Comparison of ENCODE assay signal across 8 cellular contexts in the genomic region with DNA sequence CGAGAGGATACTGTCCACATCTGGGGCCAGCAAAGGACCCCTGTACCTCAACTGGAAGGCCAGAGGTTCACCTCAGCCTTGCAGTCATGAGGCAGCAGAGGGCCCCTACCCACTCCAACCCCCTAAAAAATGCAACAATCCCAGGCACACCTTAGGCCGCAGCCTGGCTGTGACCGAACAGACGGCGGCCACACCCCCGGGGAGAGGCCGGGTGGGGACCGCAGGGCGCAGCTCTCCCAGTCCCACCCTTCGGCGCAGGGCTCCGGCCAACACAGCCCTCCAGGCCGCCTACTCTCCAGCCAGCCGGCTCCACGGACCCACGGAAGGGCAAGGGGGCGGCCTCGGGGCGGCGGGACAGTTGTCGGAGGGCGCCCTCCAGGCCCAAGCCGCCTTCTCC. TPM values are rescaled to one million over a fixed set of nuclear protein-coding genes. Genes with fewer than 3 reads are reported as not detected.
A peak's percentile ranks its signal among the peaks of the same experiment; 100 is the strongest.
DNase-seq lines count a peak whose midpoint lies in the region; ATAC-seq and TF ChIP-seq lines count a peak whose summit lies in the region.

No MANE protein-coding gene starts in this region.

- H3K9me3 Mint-ChIP-seq in activated CD4-positive, alpha-beta T cell treated with anti-CD3 and anti-CD28 coated beads for 36 hours (ENCODE audit: low read depth), result no peaks in the 10 kb centered on the region

- POLR2A ChIA-PET in activated CD4-positive, alpha-beta T cell treated with anti-CD3 and anti-CD28 coated beads for 36 hours (lab: Charles Lee), result interaction anchor here (0.6 kb wide), 2 partner anchors 38 to 173 kb away, joined by 3 read pairs; no protein-coding TSS in a partner anchor

- WGBS in body of pancreas, 2 donors, result 85 to 93% methylated on average over 3 to 15 of the region's 23 CpGs

- ATAC-seq in activated CD4-positive, alpha-beta T cell treated with anti-CD3 and anti-CD28 coated beads for 36 hours, result no peak
- ATAC-seq in body of pancreas (peak; percentile 18), left colon (peak; percentile 91), HG03280 (IDR thresholded peaks at IDR 0.05; ENCODE audit: unreplicated experiment) (no peak)

- peaks cover 26% of the 10 kb centered on the region for H3K4me1 Mint-ChIP-seq in activated CD4-positive, alpha-beta T cell treated with anti-CD3 and anti-CD28 coated beads for 36 hours

- intact Hi-C loops in activated CD4-positive, alpha-beta T cell treated with anti-CD3 and anti-CD28 coated beads for 36 hours (cut with DNase I, micrococcal nuclease), result loop anchor here in 1 of 2 experiments (1.0 kb wide), 3 partner anchors 35 to 174 kb away; partner anchors contain the start of genes CIB2, IREB2 and SKIC8
- intact Hi-C loops in body of pancreas (cut with DNase I) (no loop called here), left colon (cut with DNase I, micrococcal nuclease) (no loop called here)

- no peaks in the 10 kb centered on the region for H3K9me3 ChIP-seq in body of pancreas

- CTCF ChIA-PET in activated CD4-positive, alpha-beta T cell treated with anti-CD3 and anti-CD28 coated beads for 36 hours (lab: Charles Lee), result interaction anchor here (0.9 to 1.5 kb wide), 4 partner anchors 16 to 174 kb away, joined by 3 to 5 read pairs (median 4); partner anchors contain the start of gene IREB2

- TF ChIP-seq CTCF in body of pancreas (IDR thresholded peaks at IDR 0.05), result no peak

- peak overlapping the region; percentile 51 for H3K27ac Mint-ChIP-seq in activated CD4-positive, alpha-beta T cell treated with anti-CD3 and anti-CD28 coated beads for 36 hours

- peaks cover 10% of the 10 kb centered on the region for H3K36me3 Mint-ChIP-seq in activated CD4-positive, alpha-beta T cell treated with anti-CD3 and anti-CD28 coated beads for 36 hours (ENCODE audit: low read depth)

- peak overlapping the region; percentile 52 for H3K4me3 Mint-ChIP-seq in activated CD4-positive, alpha-beta T cell treated with anti-CD3 and anti-CD28 coated beads for 36 hours

- no peaks in the 10 kb centered on the region for H3K36me3 ChIP-seq in body of pancreas (replicated peaks in 1 of 2; ENCODE audit: insufficient read depth in 1 of 2, low read depth in 2 of 2)

- TF ChIP-seq POLR2A in body of pancreas (IDR thresholded peaks at IDR 0.05), result no peak

- peak overlapping the region in 1 of 2 donors; percentile 9 for H3K4me3 ChIP-seq in body of pancreas

- H3K27me3 Mint-ChIP-seq in activated CD4-positive, alpha-beta T cell treated with anti-CD3 and anti-CD28 coated beads for 36 hours, result no peaks in the 10 kb centered on the region

- no peaks in the 10 kb centered on the region for H3K27me3 ChIP-seq in body of pancreas

- no peak overlapping the region for H3K27ac ChIP-seq in body of pancreas
- peak overlapping the region; percentile 86 for H3K27ac ChIP-seq in temporal lobe (ENCODE audit: low read depth, low read length)

- H3K4me1 ChIP-seq in body of pancreas, result peaks cover 25% of the 10 kb centered on the region

- no peak for DNase-seq in activated CD4-positive, alpha-beta T cell treated with anti-CD3 and anti-CD28 coated beads for 36 hours
- no peak for DNase-seq in activated CD4-positive, alpha-beta T cell treated with anti-CD3 and anti-CD28 coated beads, Interleukin-2, amount 50 U/mL, for 4 hours
- DNase-seq in body of pancreas, result no peak
- peak; percentile 74 to 81 for DNase-seq in left colon
- no peak for DNase-seq in kidney glomerular epithelial cell (lab: John Stamatoyannopoulos, UW)
- DNase-seq in germinal center (ENCODE audit: low spot score), result no peak

RNA-seq across cellular contexts. Expression of gene DNAJA4, which starts 0.5 kb away (rescaled TPM):
- 10 to 100 TPM; 38.6 to 41.5 TPM for total RNA-seq in activated CD4-positive, alpha-beta T cell treated with anti-CD3 and anti-CD28 coated beads for 36 hours
- 1 to 10 TPM; 5.9 to 8.0 TPM for total RNA-seq in body of pancreas
- total RNA-seq in left colon, result 10 to 100 TPM; 36.7 to 39.6 TPM
- total RNA-seq in temporal lobe, result 23.1 TPM

RNA-seq across cellular contexts. Expression of gene ACSBG1, which starts 29.5 kb away (rescaled TPM):
- under 1 TPM in 1 of 2 experiments, not detected in 1; 0.02 TPM for total RNA-seq in activated CD4-positive, alpha-beta T cell treated with anti-CD3 and anti-CD28 coated beads for 36 hours
- total RNA-seq in body of pancreas (not detected), left colon (under 1 TPM; 0.45 to 0.58 TPM), temporal lobe (3.0 TPM)

RNA-seq across cellular contexts. Expression of gene SKIC8, which starts 35.5 kb away (rescaled TPM):
- 10 to 100 TPM; 39.2 to 52.6 TPM for total RNA-seq in activated CD4-positive, alpha-beta T cell treated with anti-CD3 and anti-CD28 coated beads for 36 hours
- total RNA-seq in body of pancreas, result 10 to 100 TPM; 30.3 to 31.4 TPM
- total RNA-seq in left colon, result 10 to 100 TPM; 33.2 to 35.1 TPM
- total RNA-seq in temporal lobe, result 39.8 TPM

Comparison
In these comparisons a context has a peak if more than half of its experiments do, and no peak if none do; other contexts are left out.
1. ATAC-seq: peak in body of pancreas (single experiment) and left colon (single experiment); none in activated CD4-positive, alpha-beta T cell treated with anti-CD3 and anti-CD28 coated beads for 36 hours (single experiment) and HG03280 (single experiment).
2. DNase-seq: peak in left colon (2 of 2); none in activated CD4-positive, alpha-beta T cell treated with anti-CD3 and anti-CD28 coated beads for 36 hours (single experiment), activated CD4-positive, alpha-beta T cell treated with anti-CD3 and anti-CD28 coated beads, Interleukin-2, amount 50 U/mL, for 4 hours (0 of 2), body of pancreas (0 of 4), kidney glomerular epithelial cell (single experiment) and germinal center (single experiment).